ENCODE assay signal across 1 cellular context in the genomic region with DNA sequence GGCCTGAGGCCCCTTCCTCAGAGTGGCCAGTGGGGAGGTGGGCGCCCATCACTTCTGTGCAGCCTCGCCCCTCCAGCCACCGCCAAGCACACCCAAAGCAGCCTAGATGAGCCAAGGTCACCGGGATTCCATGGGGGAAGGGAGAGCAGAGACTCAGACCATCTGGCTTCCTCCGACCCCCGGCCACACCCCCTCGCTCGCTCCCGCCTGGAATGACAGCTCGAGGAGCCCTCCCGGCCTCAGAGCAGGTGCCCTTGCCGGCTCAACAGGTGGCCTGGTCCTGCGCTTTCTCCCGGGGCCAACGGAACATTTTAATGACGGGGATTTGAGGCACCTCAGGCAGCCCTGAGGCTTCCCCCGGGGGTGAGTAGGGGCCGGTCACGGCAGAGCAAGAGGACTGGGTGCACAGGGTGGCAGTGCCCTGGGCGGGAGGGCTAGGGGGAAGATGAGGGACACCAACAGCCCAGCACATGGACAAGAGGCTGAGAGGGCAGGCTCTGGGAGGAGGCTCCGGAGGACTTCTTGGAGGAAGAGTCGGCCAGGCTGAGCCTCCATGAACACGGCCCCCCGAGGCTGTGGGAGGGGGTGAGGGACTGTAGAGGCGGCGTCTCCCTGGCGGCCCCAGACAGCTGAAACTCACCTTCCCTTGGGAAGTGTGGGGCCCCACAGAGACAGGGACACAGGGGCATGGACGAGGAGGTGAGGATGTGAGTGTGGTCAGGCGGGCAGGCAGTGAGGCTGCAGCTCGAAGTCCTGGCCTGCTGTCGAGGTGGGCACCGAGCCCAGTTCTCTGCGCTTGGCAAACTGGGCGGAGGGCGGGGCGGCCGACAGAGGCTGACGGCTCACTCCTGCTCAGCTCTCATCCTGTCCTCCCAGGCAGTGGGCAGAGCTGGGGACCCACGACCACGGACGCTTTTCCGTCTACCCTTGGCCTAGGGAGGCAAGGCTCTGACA.
TF ChIP-seq lines count a peak whose summit lies in the region.

No MANE protein-coding gene starts in this region.

TF ChIP-seq in GM23338, 12 proteins besides CTCF, POLR2A, EP300 and RAD21 (continued from another document):
- TF ChIP-seq ZNF462 (CRISPR knock-in tag; IDR thresholded peaks at IDR 0.05) (no peak), EZH2phosphoT487 (IDR thresholded peaks at IDR 0.05; ENCODE audit: unreplicated experiment) (no peak)
- TF ChIP-seq, protein P1, sequence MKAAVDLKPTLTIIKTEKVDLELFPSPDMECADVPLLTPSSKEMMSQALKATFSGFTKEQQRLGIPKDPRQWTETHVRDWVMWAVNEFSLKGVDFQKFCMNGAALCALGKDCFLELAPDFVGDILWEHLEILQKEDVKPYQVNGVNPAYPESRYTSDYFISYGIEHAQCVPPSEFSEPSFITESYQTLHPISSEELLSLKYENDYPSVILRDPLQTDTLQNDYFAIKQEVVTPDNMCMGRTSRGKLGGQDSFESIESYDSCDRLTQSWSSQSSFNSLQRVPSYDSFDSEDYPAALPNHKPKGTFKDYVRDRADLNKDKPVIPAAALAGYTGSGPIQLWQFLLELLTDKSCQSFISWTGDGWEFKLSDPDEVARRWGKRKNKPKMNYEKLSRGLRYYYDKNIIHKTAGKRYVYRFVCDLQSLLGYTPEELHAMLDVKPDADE (IDR thresholded peaks at IDR 0.05) = no peak
